In the genomic region with DNA sequence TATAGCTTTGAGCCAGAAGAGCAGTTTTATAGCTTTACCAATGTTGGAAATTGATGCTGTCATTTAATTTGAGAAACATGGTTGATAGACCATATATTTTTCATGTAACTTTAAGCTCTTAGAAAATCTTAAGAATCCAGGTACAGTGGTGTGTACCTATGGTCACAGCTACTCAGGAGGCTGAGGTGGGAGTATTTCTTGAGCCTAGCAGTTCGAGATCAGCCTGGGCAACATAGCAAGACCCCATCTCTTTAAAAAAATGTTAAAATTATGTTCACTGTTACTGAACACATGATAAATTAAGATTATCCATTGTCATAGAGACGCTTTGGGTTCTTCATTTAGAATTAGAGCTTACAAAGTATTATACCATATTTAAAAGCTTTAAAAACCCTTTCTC, we compare ENCODE assay signal across 22 cellular contexts.
"Had no signal": no experiment of that assay in that cellular context is flagged by ENCODE, and none has a peak within 500 bp of the region (broad histone marks: within the 10 kb centered on the region; RNA-seq: fewer than 3 reads in every experiment).

No MANE protein-coding gene starts in this region.

- H3K9me3 ChIP-seq: left ventricle myocardium inferior, mucosa of descending colon, ovary, right atrium auricular region, suprapubic skin, thoracic aorta, tibial artery, uterus had no signal

- ATAC-seq: mucosa of descending colon; naive thymus-derived CD4-positive, alpha-beta T cell; natural killer cell treated with Interleukin-12 subunit alpha and Interleukin-12 subunit beta and Interleukin-15 and Interleukin-18, amount 100 ng/mL, for 72 hours; sciatic nerve; stimulated activated effector memory CD8-positive, alpha-beta T cell treated with anti-CD3 and anti-CD28 coated beads, Interleukin-12 subunit alpha, Interleukin-12 subunit beta, amount 100 ng/mL, for 72 hours had no signal

- H2AFZ ChIP-seq: hepatocyte had no signal

- DNase-seq: islet precursor cell; left ventricle myocardium inferior; midbrain; mucosa of descending colon; naive thymus-derived CD4-positive, alpha-beta T cell; ovary; stimulated activated CD4-positive, alpha-beta T cell treated with anti-CD3 and anti-CD28 coated beads, Interleukin-12 subunit alpha, Interleukin-12 subunit beta, amount 100 ng/mL, for 4 hours; stimulated activated CD4-positive, alpha-beta T cell treated with anti-CD3 and anti-CD28 coated beads, Interleukin-15, amount 100 ng/mL, for 24 hours; stimulated activated CD4-positive, alpha-beta T cell treated with anti-CD3 and anti-CD28 coated beads, Interleukin-2, amount 100 ng/mL, for 24 hours; stimulated activated CD4-positive, alpha-beta T cell treated with anti-CD3 and anti-CD28 coated beads, Interleukin-4, amount 100 ng/mL, for 24 hours; stimulated activated naive CD4-positive, alpha-beta T cell; tibial artery; uterus had no signal

- H3K36me3 ChIP-seq: left ventricle myocardium inferior, ovary, right atrium auricular region, suprapubic skin, thoracic aorta, tibial artery, uterus had no signal

- H3K4me2 ChIP-seq: hepatocyte had no signal

- H3K4me3 ChIP-seq: hepatocyte, left ventricle myocardium inferior, lung, mucosa of descending colon, ovary, right atrium auricular region, skin epidermis, suprapubic skin, thoracic aorta, tibial artery, uterus had no signal

- H3K27me3 ChIP-seq: hepatocyte, ovary, right atrium auricular region, suprapubic skin, tibial artery, uterus had no signal

- H3K27ac ChIP-seq: hepatocyte, left ventricle myocardium inferior, ovary, right atrium auricular region, suprapubic skin, thoracic aorta, uterus had no signal
